25 cellular contexts compared by ENCODE assay signal in genomic region chr6:150346346-150346745, GRCh38. TPM values are rescaled to one million over a fixed set of nuclear protein-coding genes. Genes with fewer than 3 reads are reported as not detected.
"Had no signal": no experiment of that assay in that cellular context is flagged by ENCODE, and none has a peak within 500 bp of the region (broad histone marks: within the 10 kb centered on the region; RNA-seq: fewer than 3 reads in every experiment).

No MANE protein-coding gene starts in this region.

- H3K27ac Mint-ChIP-seq: activated CD4-positive, alpha-beta T cell treated with anti-CD3 and anti-CD28 coated beads, Interleukin-2, amount 10 ng/mL, durations not matched to agents 24 days and 14 days; activated naive CD8-positive, alpha-beta T cell treated with anti-CD3 and anti-CD28 coated beads for 36 hours; activated T-cell treated with anti-CD3 and anti-CD28 coated beads, Interleukin-2, amount 50 U/mL, for 72 hours; endodermal cell; immature natural killer cell; neural progenitor cell; stimulated activated naive CD8-positive, alpha-beta T cell treated with anti-CD3 and anti-CD28 coated beads, Interleukin-15, amount 100 ng/mL, for 72 hours had no signal

- H3K4me1 Mint-ChIP-seq: activated CD4-positive, alpha-beta T cell treated with anti-CD3 and anti-CD28 coated beads, Interleukin-2, amount 10 ng/mL, durations not matched to agents 24 days and 14 days; activated naive CD8-positive, alpha-beta T cell treated with anti-CD3 and anti-CD28 coated beads for 36 hours; endodermal cell; immature natural killer cell; neural progenitor cell; stimulated activated naive CD8-positive, alpha-beta T cell treated with anti-CD3 and anti-CD28 coated beads, Interleukin-15, amount 100 ng/mL, for 72 hours had no signal

- H3K9me3 Mint-ChIP-seq: activated CD4-positive, alpha-beta T cell treated with anti-CD3 and anti-CD28 coated beads, Interleukin-2, amount 10 ng/mL, durations not matched to agents 24 days and 14 days; activated naive CD8-positive, alpha-beta T cell treated with anti-CD3 and anti-CD28 coated beads for 36 hours; activated T-cell treated with anti-CD3 and anti-CD28 coated beads, Interleukin-2, amount 50 U/mL, for 72 hours; endodermal cell; immature natural killer cell; neural progenitor cell; stimulated activated naive CD8-positive, alpha-beta T cell treated with anti-CD3 and anti-CD28 coated beads, Interleukin-15, amount 100 ng/mL, for 72 hours had no signal

- H3K4me3 ChIP-seq: breast epithelium, dorsolateral prefrontal cortex, heart left ventricle, lower lobe of right lung, neural progenitor cell, sigmoid colon, spleen, upper lobe of right lung had no signal

- H3K4me1 ChIP-seq: breast epithelium, heart left ventricle, lower lobe of right lung, neural progenitor cell, sigmoid colon, spleen, upper lobe of right lung had no signal

- H3K27ac ChIP-seq: breast epithelium, dorsolateral prefrontal cortex, heart left ventricle, lower lobe of right lung, neural progenitor cell, sigmoid colon, spleen, upper lobe of right lung had no signal

- DNase-seq: activated CD4-positive, alpha-beta T cell treated with anti-CD3 and anti-CD28 coated beads, Interleukin-2, amount 10 ng/mL, durations not matched to agents 24 days and 14 days; activated CD4-positive, CD25-positive, alpha-beta regulatory T cell; activated CD8-positive, alpha-beta memory T cell treated with anti-CD3 and anti-CD28 coated beads, Interleukin-2, amount 50 U/mL, for 48 hours; activated gamma-delta T cell treated with Interleukin-2 at 50 U/mL for 16 hours; activated naive CD8-positive, alpha-beta T cell treated with anti-CD3 and anti-CD28 coated beads for 36 hours; activated T-cell treated with anti-CD3 and anti-CD28 coated beads, Interleukin-2, amount 50 U/mL, for 72 hours; anterior cingulate cortex; dorsolateral prefrontal cortex; endodermal cell; heart left ventricle; immature natural killer cell; left cardiac atrium; lower lobe of right lung; sigmoid colon; spleen; stimulated activated naive CD8-positive, alpha-beta T cell treated with anti-CD3 and anti-CD28 coated beads, Interleukin-15, amount 100 ng/mL, for 72 hours; SW 1271; upper lobe of right lung had no signal

- H3K4me3 Mint-ChIP-seq: activated CD4-positive, alpha-beta T cell treated with anti-CD3 and anti-CD28 coated beads, Interleukin-2, amount 10 ng/mL, durations not matched to agents 24 days and 14 days; activated naive CD8-positive, alpha-beta T cell treated with anti-CD3 and anti-CD28 coated beads for 36 hours; activated T-cell treated with anti-CD3 and anti-CD28 coated beads, Interleukin-2, amount 50 U/mL, for 72 hours; endodermal cell; immature natural killer cell; neural progenitor cell; stimulated activated naive CD8-positive, alpha-beta T cell treated with anti-CD3 and anti-CD28 coated beads, Interleukin-15, amount 100 ng/mL, for 72 hours had no signal

- H3K27me3 ChIP-seq: breast epithelium, heart left ventricle, neural progenitor cell, sigmoid colon, spleen, upper lobe of right lung had no signal

- H3K36me3 Mint-ChIP-seq: activated naive CD8-positive, alpha-beta T cell treated with anti-CD3 and anti-CD28 coated beads for 36 hours; immature natural killer cell; neural progenitor cell had no signal

- ATAC-seq: activated T-cell treated with anti-CD3 and anti-CD28 coated beads, Interleukin-2, amount 50 U/mL, for 72 hours; heart left ventricle; left cardiac atrium; lower lobe of right lung; stimulated activated naive CD8-positive, alpha-beta T cell treated with anti-CD3 and anti-CD28 coated beads, Interleukin-15, amount 100 ng/mL, for 72 hours; upper lobe of right lung had no signal

RNA-seq across cellular contexts. Expression of gene IYD, which starts 22.5 kb away (rescaled TPM):
- total RNA-seq: activated CD4-positive, alpha-beta T cell treated with anti-CD3 and anti-CD28 coated beads, Interleukin-2, amount 10 ng/mL, durations not matched to agents 24 days and 14 days; activated naive CD8-positive, alpha-beta T cell treated with anti-CD3 and anti-CD28 coated beads for 36 hours; activated T-cell treated with anti-CD3 and anti-CD28 coated beads, Interleukin-2, amount 50 U/mL, for 72 hours; chondrocyte; endodermal cell; frontal cortex; left cardiac atrium; osteocyte; spleen; T-helper 2 cell treated with Interferon-gamma antibody and Interleukin-4, amounts not matched to agents 100 ng/mL and 5 ng/mL, for 36 hours; temporal lobe had no signal
- polyA plus RNA-seq: heart left ventricle, immature natural killer cell, spleen had no signal
